In genomic region chr12:47781479-47782371, GRCh38 we compare ENCODE assay signal across 11 cellular contexts. TPM values are rescaled to one million over a fixed set of nuclear protein-coding genes. Genes with fewer than 3 reads are reported as not detected.
A peak's percentile ranks its signal among the peaks of the same experiment; 100 is the strongest.
DNase-seq lines count a peak whose midpoint lies in the region; ATAC-seq lines count a peak whose summit lies in the region.
"Had no signal": no experiment of that assay in that cellular context is flagged by ENCODE, and none has a peak within 500 bp of the region (broad histone marks: within the 10 kb centered on the region; RNA-seq: fewer than 3 reads in every experiment).

No MANE protein-coding gene starts in this region.

- no peak for ATAC-seq in aorta (ENCODE audit: low FRiP score)
- ATAC-seq: left ventricle myocardium superior had no signal

- peak overlapping the region in 6 of 7 donors; percentile 35 to 84 (median 67) for H3K27ac Mint-ChIP-seq in CD4-positive, alpha-beta memory T cell
- H3K27ac Mint-ChIP-seq in activated naive CD8-positive, alpha-beta T cell treated with anti-CD3 and anti-CD28 coated beads for 36 hours, result peak overlapping the region; percentile 50

- CTCF ChIA-PET in CD4-positive, alpha-beta memory T cell (lab: Charles Lee; ENCODE audit: partially characterized antibody), result interaction anchor here (0.9 to 20.2 kb wide), 12 partner anchors 9 to 70 kb away, joined by 3 to 671 read pairs (median 6); partner anchors contain the start of gene RPAP3

- POLR2A ChIA-PET in CD4-positive, alpha-beta memory T cell (lab: Charles Lee; ENCODE audit: partially characterized antibody), result interaction anchor here (0.6 to 6.2 kb wide), 8 partner anchors 9 to 56 kb away, joined by 3 to 41 read pairs (median 5); partner anchors contain the start of genes HDAC7 and SLC48A1

- peaks cover 8 to 47% of the 10 kb centered on the region in 2 donors for H3K36me3 Mint-ChIP-seq in CD4-positive, alpha-beta memory T cell
- peaks cover 14% of the 10 kb centered on the region for H3K36me3 Mint-ChIP-seq in activated naive CD8-positive, alpha-beta T cell treated with anti-CD3 and anti-CD28 coated beads for 36 hours

- 93 to 95% methylated on average over 11 of the region's 13 CpGs for whole genome bisulfite sequencing in mesodermal cell (ENCODE audit: insufficient coverage in 2 of 2), 2 experiments
- 56 to 64% methylated on average over 13 of the region's 13 CpGs for WGBS in aorta, 2 donors

- H3K36me3 ChIP-seq in CD4-positive, alpha-beta memory T cell (ENCODE audit: insufficient read depth, low read length), result peaks cover 35% of the 10 kb centered on the region
- H3K36me3 ChIP-seq in mesodermal cell (ENCODE audit: control insufficient read depth, insufficient read depth, low read length) (peaks cover 53% of the 10 kb centered on the region), aorta (ENCODE audit: control insufficient read depth in 1 of 2, insufficient read depth in 2 of 2, low read length in 1 of 2) (peaks cover 3 to 4% of the 10 kb centered on the region in 2 donors)

- H3K4me3 Mint-ChIP-seq in CD4-positive, alpha-beta memory T cell, result no peak overlapping the region
- H3K4me3 Mint-ChIP-seq in activated naive CD8-positive, alpha-beta T cell treated with anti-CD3 and anti-CD28 coated beads for 36 hours, result no peak overlapping the region

- intact Hi-C loops in CD4-positive, alpha-beta memory T cell (cut with micrococcal nuclease), result no loop called here
- intact Hi-C loops in aorta (cut with DNase I), result no loop called here

- H3K27me3 Mint-ChIP-seq in CD4-positive, alpha-beta memory T cell, result no peaks in the 10 kb centered on the region
- no peaks in the 10 kb centered on the region for H3K27me3 Mint-ChIP-seq in activated naive CD8-positive, alpha-beta T cell treated with anti-CD3 and anti-CD28 coated beads for 36 hours

- H3K9me3 Mint-ChIP-seq in CD4-positive, alpha-beta memory T cell, result no peaks in the 10 kb centered on the region
- H3K9me3 Mint-ChIP-seq in activated naive CD8-positive, alpha-beta T cell treated with anti-CD3 and anti-CD28 coated beads for 36 hours, result no peaks in the 10 kb centered on the region

- H3K4me1 Mint-ChIP-seq in CD4-positive, alpha-beta memory T cell, result peaks cover 7 to 15% (median 9%) of the 10 kb centered on the region in 4 donors
- H3K4me1 Mint-ChIP-seq in activated naive CD8-positive, alpha-beta T cell treated with anti-CD3 and anti-CD28 coated beads for 36 hours, result peaks cover 27% of the 10 kb centered on the region

- DNase-seq in CD4-positive, alpha-beta memory T cell, result no peak
- DNase-seq in HPDE6-E6E7 (ENCODE audit: extremely low spot score), result peak; percentile 85
- DNase-seq in activated naive CD8-positive, alpha-beta T cell treated with anti-CD3 and anti-CD28 coated beads for 36 hours, result no peak
- DNase-seq in NAMALWA (ENCODE audit: low spot score), result no peak
- DNase-seq in NCI-H2227 treated with DMSO at 0.1 percent for 48 hours (lab: John Stamatoyannopoulos, UW), result no peak
- no peak for DNase-seq in aorta
- no peak for DNase-seq in stimulated activated CD4-positive, alpha-beta T cell treated with anti-CD3 and anti-CD28 coated beads, Interleukin-12 subunit alpha, Interleukin-12 subunit beta, amount 100 ng/mL, for 4 hours
- DNase-seq: activated CD4-positive, alpha-beta T cell treated with anti-CD3 and anti-CD28 coated beads, Interleukin-2, amount 50 U/mL, for 4 hours; NCI-H69 had no signal

- H3K27me3 ChIP-seq in CD4-positive, alpha-beta memory T cell (ENCODE audit: insufficient read depth, low read length), result no peaks in the 10 kb centered on the region
- H3K27me3 ChIP-seq in aorta (ENCODE audit: control insufficient read depth in 1 of 2, insufficient read depth in 2 of 2, low read length in 1 of 2), result no peaks in the 10 kb centered on the region

- H3K4me3 ChIP-seq in CD4-positive, alpha-beta memory T cell (ENCODE audit: low read length in 2 of 2), result no peak overlapping the region
- no peak overlapping the region for H3K4me3 ChIP-seq in mesodermal cell (ENCODE audit: extremely low read depth, insufficient read depth, low read length, poor library complexity, severe bottlenecking)
- H3K4me3 ChIP-seq in aorta (ENCODE audit: low read length in 2 of 2), result no peak overlapping the region

- H3K4me1 ChIP-seq in CD4-positive, alpha-beta memory T cell (ENCODE audit: insufficient read depth, low read length), result peaks cover 4% of the 10 kb centered on the region
- H3K4me1 ChIP-seq in mesodermal cell (ENCODE audit: control insufficient read depth, insufficient read depth, low read length, poor library complexity, severe bottlenecking) (peaks cover 17% of the 10 kb centered on the region), aorta (ENCODE audit: control insufficient read depth in 1 of 2, insufficient read depth in 2 of 2, low read length in 2 of 2) (peaks cover 0 to 3% of the 10 kb centered on the region in 2 donors)

- no peaks in the 10 kb centered on the region for H3K9me3 ChIP-seq in CD4-positive, alpha-beta memory T cell (ENCODE audit: control insufficient read depth in 1 of 2, low read length in 2 of 2)
- no peaks in the 10 kb centered on the region for H3K9me3 ChIP-seq in mesodermal cell (ENCODE audit: control insufficient read depth, low read length)
- no peaks in the 10 kb centered on the region for H3K9me3 ChIP-seq in aorta (ENCODE audit: control insufficient read depth, low read length)

- H3K27ac ChIP-seq in CD4-positive, alpha-beta memory T cell (ENCODE audit: low read depth, low read length), result no peak overlapping the region
- H3K27ac ChIP-seq in mesodermal cell (ENCODE audit: low read depth, low read length, severe bottlenecking), result peak overlapping the region; percentile 36
- H3K27ac ChIP-seq in aorta (ENCODE audit: low read depth in 1 of 2, low read length in 2 of 2), result no peak overlapping the region

RNA-seq across cellular contexts. Expression of gene SLC48A1, which starts 8.7 kb away (rescaled TPM):
- 10 to 100 TPM; 12.1 to 12.3 TPM for total RNA-seq in CD4-positive, alpha-beta memory T cell
- 1 to 10 TPM; 8.7 to 9.0 TPM for polyA plus RNA-seq in CD4-positive, alpha-beta memory T cell
- 1 to 10 TPM; 5.4 to 6.0 TPM for total RNA-seq in activated naive CD8-positive, alpha-beta T cell treated with anti-CD3 and anti-CD28 coated beads for 36 hours
- polyA plus RNA-seq in mesodermal cell (2013, experiment 1 of 2), result 13.9 TPM
- 14.5 TPM for polyA plus RNA-seq in mesodermal cell (2013, experiment 2 of 2)
- 10 to 100 TPM; 35.7 to 51.3 TPM for total RNA-seq in aorta
- polyA plus RNA-seq in aorta, result 10 to 100 TPM; 19.7 to 33.6 TPM

RNA-seq across cellular contexts. Expression of gene RAPGEF3, which starts 23.0 kb away (rescaled TPM):
- total RNA-seq in CD4-positive, alpha-beta memory T cell, result under 1 TPM; 0.15 to 0.39 TPM
- polyA plus RNA-seq in CD4-positive, alpha-beta memory T cell, result under 1 TPM in 1 of 2 donors, not detected in 1; 0.14 TPM
- under 1 TPM; 0.27 to 0.54 TPM for total RNA-seq in activated naive CD8-positive, alpha-beta T cell treated with anti-CD3 and anti-CD28 coated beads for 36 hours
- 17.1 TPM for polyA plus RNA-seq in mesodermal cell (2013, experiment 1 of 2)
- 11.3 TPM for polyA plus RNA-seq in mesodermal cell (2013, experiment 2 of 2)
- total RNA-seq in aorta, result 100 to 1,000 TPM in 1 of 2 donors, 10 to 100 TPM in 1; 39.2 to 139 TPM
- 100 to 1,000 TPM in 1 of 2 donors, 1 to 10 TPM in 1; 3.1 to 149 TPM for polyA plus RNA-seq in aorta

RNA-seq across cellular contexts. Expression of gene HDAC7, which starts 38.0 kb away (rescaled TPM):
- 100 to 1,000 TPM; 139 to 142 TPM for total RNA-seq in CD4-positive, alpha-beta memory T cell
- polyA plus RNA-seq in CD4-positive, alpha-beta memory T cell, result 10 to 100 TPM in 1 of 2 donors, 1 to 10 TPM in 1; 7.9 to 26.8 TPM
- 100 to 1,000 TPM; 233 to 246 TPM for total RNA-seq in activated naive CD8-positive, alpha-beta T cell treated with anti-CD3 and anti-CD28 coated beads for 36 hours
- 118 TPM for polyA plus RNA-seq in mesodermal cell (2013, experiment 1 of 2)
- polyA plus RNA-seq in mesodermal cell (2013, experiment 2 of 2), result 98.0 TPM
- 100 to 1,000 TPM; 144 to 192 TPM for total RNA-seq in aorta
- 10 to 100 TPM; 17.0 to 93.4 TPM for polyA plus RNA-seq in aorta

RNA-seq across cellular contexts. Expression of gene ENDOU, which starts 56.4 kb away (rescaled TPM):
- not detected for total RNA-seq in CD4-positive, alpha-beta memory T cell
- not detected for polyA plus RNA-seq in CD4-positive, alpha-beta memory T cell
- under 1 TPM in 1 of 2 experiments, not detected in 1; 0.08 TPM for total RNA-seq in activated naive CD8-positive, alpha-beta T cell treated with anti-CD3 and anti-CD28 coated beads for 36 hours
- polyA plus RNA-seq in mesodermal cell (2013, experiment 1 of 2), result 0.26 TPM
- polyA plus RNA-seq in mesodermal cell (2013, experiment 2 of 2), result not detected
- 1 to 10 TPM in 1 of 2 donors, under 1 TPM in 1; 0.29 to 1.7 TPM for total RNA-seq in aorta
- polyA plus RNA-seq in aorta, result under 1 TPM in 1 of 2 donors, not detected in 1; 0.74 TPM

Comparison
In these comparisons a context has a peak if more than half of its experiments do, and no peak if none do; other contexts are left out.
1. RNA of gene RAPGEF3, which starts 23.0 kb away (total RNA-seq): 39.2 to 139 TPM in aorta; 0.27 to 0.54 TPM in activated naive CD8-positive, alpha-beta T cell treated with anti-CD3 and anti-CD28 coated beads for 36 hours and 0.15 to 0.39 TPM in CD4-positive, alpha-beta memory T cell; every median in the first group is over 10 times any median in the second.